25 cellular contexts compared by ENCODE assay signal in the genomic region with DNA sequence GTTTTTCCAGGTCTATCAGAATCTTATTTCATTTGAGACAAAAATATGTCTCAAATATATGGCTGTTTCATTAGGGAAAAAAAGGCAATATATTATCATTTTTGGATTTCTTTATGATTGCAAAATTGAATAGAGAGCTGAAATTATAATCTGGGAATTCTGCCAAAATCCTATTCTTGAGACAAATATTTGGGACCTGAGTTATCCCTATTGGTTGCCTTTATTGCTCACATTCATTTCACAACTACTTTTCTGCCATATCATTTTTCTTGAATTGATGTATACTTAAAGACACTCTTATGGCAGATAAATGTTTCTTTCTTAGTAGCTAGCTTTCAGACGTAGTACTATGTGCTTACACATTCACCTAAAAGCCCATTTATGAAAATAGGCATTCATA.
"Had no signal": no experiment of that assay in that cellular context is flagged by ENCODE, and none has a peak within 500 bp of the region (broad histone marks: within the 10 kb centered on the region; RNA-seq: fewer than 3 reads in every experiment).

No MANE protein-coding gene starts in this region.

- H3K9me3 ChIP-seq: breast epithelium, gastrocnemius medialis, neutrophil, right lobe of liver, thoracic aorta, uterus had no signal

- H3K27me3 ChIP-seq: breast epithelium, dorsolateral prefrontal cortex, gastrocnemius medialis, neutrophil, right lobe of liver, uterus had no signal

- ATAC-seq: activated CD4-positive, alpha-beta T cell treated with anti-CD3 and anti-CD28 coated beads for 36 hours; activated CD8-positive, alpha-beta memory T cell treated with anti-CD3 and anti-CD28 coated beads, Interleukin-2, amount 10 ng/mL, durations not matched to agents 7 days and 5 days; activated CD8-positive, alpha-beta T cell treated with anti-CD3 and anti-CD28 coated beads, Interleukin-2, amount 10 ng/mL, durations not matched to agents 7 days and 5 days; activated naive CD4-positive, alpha-beta T cell treated with anti-CD3 and anti-CD28 coated beads, Interleukin-2, amount 50 U/mL, for 72 hours; gastrocnemius medialis; left ventricle myocardium superior; right lobe of liver; stimulated activated effector memory CD8-positive, alpha-beta T cell treated with anti-CD3 and anti-CD28 coated beads, Interleukin-12 subunit alpha, Interleukin-12 subunit beta, amount 100 ng/mL, for 72 hours had no signal

- H3K27ac ChIP-seq: breast epithelium, coronary artery, dorsolateral prefrontal cortex, gastrocnemius medialis, neutrophil, right lobe of liver, thoracic aorta, uterus had no signal

- H3K4me1 ChIP-seq: breast epithelium, gastrocnemius medialis had no signal

- H3K36me3 ChIP-seq: breast epithelium, gastrocnemius medialis, neutrophil, right lobe of liver, thoracic aorta, uterus had no signal

- H3K4me3 ChIP-seq: breast epithelium, coronary artery, dorsolateral prefrontal cortex, gastrocnemius medialis, right lobe of liver, thoracic aorta, uterus had no signal

- DNase-seq: activated CD4-positive, alpha-beta T cell treated with anti-CD3 and anti-CD28 coated beads for 36 hours; activated CD4-positive, CD25-positive, alpha-beta regulatory T cell; activated CD8-positive, alpha-beta memory T cell treated with anti-CD3 and anti-CD28 coated beads, Interleukin-2, amount 10 ng/mL, durations not matched to agents 7 days and 5 days; activated CD8-positive, alpha-beta T cell treated with anti-CD3 and anti-CD28 coated beads, Interleukin-2, amount 10 ng/mL, durations not matched to agents 7 days and 5 days; activated T-cell treated with anti-CD3 and anti-CD28 coated beads, Interleukin-2, amount 50 U/mL, for 48 hours; cerebellar nuclear complex; dorsolateral prefrontal cortex; effector memory CD4-positive, alpha-beta T cell; gastrocnemius medialis; glutamatergic neuron; islet precursor cell; left ventricle myocardium superior; mammary epithelial cell; nephron progenitor cell; right lobe of liver; stimulated activated CD4-positive, alpha-beta T cell treated with anti-CD3 and anti-CD28 coated beads, Interleukin-12 subunit alpha, Interleukin-12 subunit beta, amount 100 ng/mL, for 4 hours; stimulated activated CD4-positive, alpha-beta T cell treated with anti-CD3 and anti-CD28 coated beads, Interleukin-4, amount 100 ng/mL, for 24 hours; trophoblast cell; uterus had no signal
